14 cellular contexts compared by ENCODE assay signal in the genomic region with DNA sequence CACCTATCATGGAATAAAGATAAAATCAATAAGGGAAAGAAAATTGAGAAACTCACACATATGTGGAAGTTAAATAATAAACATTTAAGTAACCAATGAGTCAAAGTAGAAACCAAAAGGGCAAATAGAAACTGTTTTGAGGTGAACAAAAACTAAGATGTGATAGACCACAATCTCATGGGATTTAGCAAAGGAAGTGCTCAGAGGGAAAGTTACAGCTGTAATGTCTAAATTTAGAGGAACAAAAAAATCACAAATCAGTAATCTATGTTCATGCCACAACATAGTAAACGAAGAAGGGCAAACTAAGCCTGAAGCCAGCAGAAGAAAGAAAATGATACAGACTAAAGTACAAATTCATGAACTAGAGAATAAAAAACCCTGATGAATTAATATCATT. TPM values are rescaled to one million over a fixed set of nuclear protein-coding genes. Genes with fewer than 3 reads are reported as not detected.
DNase-seq lines count a peak whose midpoint lies in the region; ATAC-seq and TF ChIP-seq lines count a peak whose summit lies in the region.
"Had no signal": no experiment of that assay in that cellular context is flagged by ENCODE, and none has a peak within 500 bp of the region (broad histone marks: within the 10 kb centered on the region; RNA-seq: fewer than 3 reads in every experiment).

No MANE protein-coding gene starts in this region.

- no peak overlapping the region for H2AFZ ChIP-seq in MM.1S (ENCODE audit: low read length)

- H3K27ac ChIP-seq in MM.1S (ENCODE audit: low read length) (no peak overlapping the region), heart right ventricle (no peak overlapping the region)
- H3K27ac ChIP-seq: spleen had no signal

- H3K9me3 ChIP-seq in MM.1S (replicated peaks; ENCODE audit: insufficient read depth, low read length) = no peaks in the 10 kb centered on the region
- no peaks in the 10 kb centered on the region for H3K9me3 ChIP-seq in heart right ventricle

- in situ Hi-C loops in GM13976 (cut with MboI; ENCODE audit: low sequenced_read_pairs, unreplicated experiment) = no loop called here

- no peak overlapping the region for H3K9ac ChIP-seq in MM.1S (ENCODE audit: low read length)

- H3K4me2 ChIP-seq in MM.1S (ENCODE audit: low read depth, low read length) = peak overlapping the region; percentile 13; the same call in 1 of the 2 replicates

- H3K27me3 ChIP-seq in MM.1S (replicated peaks; ENCODE audit: insufficient read depth, low read length) = peaks cover 43% of the 10 kb centered on the region
- peaks cover 0 to 16% (median 0%) of the 10 kb centered on the region in 7 donors for H3K27me3 ChIP-seq in heart right ventricle

- no peaks in the 10 kb centered on the region for H3K9me2 ChIP-seq in MM.1S (replicated peaks; ENCODE audit: insufficient read depth, low read length)

- H3K4me3 ChIP-seq in MM.1S (ENCODE audit: low read length) (no peak overlapping the region), foreskin fibroblast (ENCODE audit: low read depth in 1 of 2, low read length in 2 of 2) (no peak overlapping the region), heart right ventricle (no peak overlapping the region)
- H3K4me3 ChIP-seq: spleen had no signal

- H3K79me2 ChIP-seq in MM.1S (ENCODE audit: low read length) = no peaks in the 10 kb centered on the region

- TF ChIP-seq CTCF in GM13976 (IDR thresholded peaks at IDR 0.05; ENCODE audit: borderline replicate concordance, control extremely low read depth, extremely low read depth, insufficient read depth, missing control alignments) (no peak), MM.1S (IDR thresholded peaks at IDR 0.05; ENCODE audit: low read length) (no peak), foreskin fibroblast (IDR thresholded peaks at IDR 0.05; ENCODE audit: low read depth, low read length) (no peak), heart right ventricle (IDR thresholded peaks at IDR 0.05) (no peak)

- 32 to 37% methylated on average over 1 of the region's 1 CpG for WGBS in heart right ventricle, 2 donors

- H3K36me3 ChIP-seq in MM.1S (replicated peaks; ENCODE audit: insufficient read depth, low read length) = no peaks in the 10 kb centered on the region; the same call in 1 of the 2 replicates
- H3K36me3 ChIP-seq in heart right ventricle = no peaks in the 10 kb centered on the region
- H3K36me3 ChIP-seq: spleen had no signal

- peaks cover 3% of the 10 kb centered on the region; the same call in 1 of the 2 replicates for H3F3A ChIP-seq in MM.1S (ENCODE audit: insufficient read depth, low read length)

- DNase-seq in GM13976 (ENCODE audit: low spot score) (peak; percentile 8), MM.1S (peak; percentile 56), foreskin fibroblast (no peak), NCI-H774 (lab: John Stamatoyannopoulos, UW) (no peak), heart right ventricle (no peak), D341Med (ENCODE audit: low spot score) (no peak)
- DNase-seq: activated CD8-positive, alpha-beta T cell treated with anti-CD3 and anti-CD28 coated beads, Interleukin-2, amount 10 ng/mL, durations not matched to agents 7 days and 5 days; activated naive CD8-positive, alpha-beta T cell treated with anti-CD3 and anti-CD28 coated beads for 36 hours; kidney; spleen had no signal

- ATAC-seq in GM19452 (IDR thresholded peaks at IDR 0.05; ENCODE audit: unreplicated experiment) (peak; percentile 68), HG02870 (IDR thresholded peaks at IDR 0.05; ENCODE audit: unreplicated experiment) (peak; percentile 62), heart right ventricle (no peak)
- ATAC-seq: SK-N-SH treated with all-trans-retinoic acid at 6 μM for 48 hours had no signal

- intact Hi-C loops in heart right ventricle (cut with DNase I) = loop anchor here in 1 of 10 donors (2.0 kb wide), 1 partner anchor 15 kb away; no protein-coding TSS in a partner anchor

- H3K4me1 ChIP-seq in MM.1S (ENCODE audit: low read length) (peaks cover 15% of the 10 kb centered on the region), heart right ventricle (peaks cover 0 to 3% (median 0%) of the 10 kb centered on the region in 9 donors)

- no peaks in the 10 kb centered on the region for H4K20me1 ChIP-seq in MM.1S (ENCODE audit: insufficient read depth, low read length)

RNA-seq across cellular contexts. Expression of a gene that starts 16.3 kb away (rescaled TPM):
- total RNA-seq in heart right ventricle = not detected
- polyA plus RNA-seq in heart right ventricle = not detected
- total RNA-seq: activated CD8-positive, alpha-beta T cell treated with anti-CD3 and anti-CD28 coated beads, Interleukin-2, amount 10 ng/mL, durations not matched to agents 7 days and 5 days; activated naive CD8-positive, alpha-beta T cell treated with anti-CD3 and anti-CD28 coated beads for 36 hours; kidney; spleen had no signal
- polyA plus RNA-seq: neural cell, spleen had no signal

RNA-seq across cellular contexts. Expression of a gene that starts 32.7 kb away (rescaled TPM):
- not detected for total RNA-seq in heart right ventricle
- not detected for polyA plus RNA-seq in heart right ventricle
- total RNA-seq: activated CD8-positive, alpha-beta T cell treated with anti-CD3 and anti-CD28 coated beads, Interleukin-2, amount 10 ng/mL, durations not matched to agents 7 days and 5 days; activated naive CD8-positive, alpha-beta T cell treated with anti-CD3 and anti-CD28 coated beads for 36 hours; kidney; spleen had no signal
- polyA plus RNA-seq: neural cell, spleen had no signal

Comparison
In these comparisons a context has a peak if more than half of its experiments do, and no peak if none do; other contexts are left out.
1. DNase-seq: peak in GM13976 (single experiment) and MM.1S (single experiment); none in foreskin fibroblast (0 of 2), NCI-H774 (single experiment), heart right ventricle (0 of 2) and D341Med (single experiment).
2. ATAC-seq: peak in GM19452 (single experiment) and HG02870 (single experiment); none in heart right ventricle (0 of 8).